ENCODE assay signal across 8 cellular contexts in genomic region chr1:176073524-176074157, GRCh38.
DNase-seq lines count a peak whose midpoint lies in the region; ATAC-seq and TF ChIP-seq lines count a peak whose summit lies in the region.

No MANE protein-coding gene starts in this region.

- in situ Hi-C loops in KBM-7 (cut with MboI; ENCODE audit: low pct_unique_long_range_greater_than_20kb, low sequenced_read_pairs), result loop anchor here (25.0 kb wide), 1 partner anchor 711 kb away; no protein-coding TSS in a partner anchor
- in situ Hi-C loops in T47D (cut with HindIII; ENCODE audit: low pct_unique_long_range_greater_than_20kb, low sequenced_read_pairs), result no loop called here

- H4K20me1 ChIP-seq in OCI-LY3 (ENCODE audit: insufficient read depth, low read length), result peaks cover 15% of the 10 kb centered on the region

- ATAC-seq in GM18508 (IDR thresholded peaks at IDR 0.05; ENCODE audit: insufficient read depth, unreplicated experiment), result peak; percentile 53

- H3K4me2 ChIP-seq in OCI-LY3 (ENCODE audit: low read length), result no peak overlapping the region

- H3K4me1 ChIP-seq in OCI-LY3 (ENCODE audit: low read length) (no peaks in the 10 kb centered on the region), stomach (no peaks in the 10 kb centered on the region)

- no peak overlapping the region for H2AFZ ChIP-seq in OCI-LY3 (ENCODE audit: low read depth, low read length)

- DNase-seq in KBM-7, result peak; percentile 62
- peak; percentile 47 to 87 for DNase-seq in T47D (ENCODE audit: low read depth in 1 of 2, low spot score in 1 of 2)
- DNase-seq in inferior parietal cortex (ENCODE audit: extremely low spot score), result peak; percentile 93
- no peak for DNase-seq in stomach
- no peak for DNase-seq in stimulated activated CD8-positive, alpha-beta memory T cell treated with anti-CD3 and anti-CD28 coated beads, Interleukin-4, amount 100 ng/mL, for 48 hours

- TF ChIP-seq CTCF in C4-2B (conservative IDR thresholded peaks at IDR 0.05) (peak; percentile 84), OCI-LY3 (IDR thresholded peaks at IDR 0.05; ENCODE audit: low read depth, low read length) (peak; percentile 94), stomach (IDR thresholded peaks at IDR 0.05) (peak in 5 of 7 experiments; percentile 17 to 54 (median 35))

- H3K27me3 ChIP-seq in OCI-LY3 (ENCODE audit: low read depth, low read length), result no peaks in the 10 kb centered on the region
- H3K27me3 ChIP-seq in stomach, result no peaks in the 10 kb centered on the region

- no peak overlapping the region for H3K9ac ChIP-seq in OCI-LY3 (ENCODE audit: low read length)

- peaks cover 11% of the 10 kb centered on the region; the same call in 1 of the 2 replicates for H3K9me3 ChIP-seq in OCI-LY3 (ENCODE audit: insufficient read depth, low read length)
- H3K9me3 ChIP-seq in stomach, result peaks cover 0 to 17% (median 8%) of the 10 kb centered on the region in 4 donors

- intact Hi-C loops in stomach (cut with DNase I; ENCODE audit: low total_unique reads), result no loop called here

- no peak for TF ChIP-seq POLR2A in stomach (IDR thresholded peaks at IDR 0.05)

- peaks cover 15% of the 10 kb centered on the region for H3K36me3 ChIP-seq in OCI-LY3 (replicated peaks; ENCODE audit: low read depth, low read length)
- peaks cover 0 to 43% (median 36%) of the 10 kb centered on the region in 4 donors for H3K36me3 ChIP-seq in stomach

- TF ChIP-seq EP300 in stomach (IDR thresholded peaks at IDR 0.05), result no peak

- peaks cover 11% of the 10 kb centered on the region; the same call in 1 of the 2 replicates for H3K79me2 ChIP-seq in OCI-LY3 (ENCODE audit: low read length)

- H3K4me3 ChIP-seq in OCI-LY3 (ENCODE audit: low read length), result no peak overlapping the region
- H3K4me3 ChIP-seq in stomach, result no peak overlapping the region

- 53 to 70% (median 63%) methylated on average over 5 of the region's 5 CpGs for WGBS in stomach, 5 donors

- no peak overlapping the region for H3K27ac ChIP-seq in C4-2B
- H3K27ac ChIP-seq in OCI-LY3 (ENCODE audit: low read length), result no peak overlapping the region
- H3K27ac ChIP-seq in stomach, result no peak overlapping the region

Comparison
In these comparisons a context has a peak if more than half of its experiments do, and no peak if none do; other contexts are left out.
1. CTCF ChIP-seq: peak in every context shown above with its lines; median percentile 94 in OCI-LY3; 84 in C4-2B; 35 in stomach.
2. DNase-seq: peak in KBM-7 (single experiment), T47D (2 of 2) and inferior parietal cortex (single experiment); none in stomach (single experiment) and stimulated activated CD8-positive, alpha-beta memory T cell treated with anti-CD3 and anti-CD28 coated beads, Interleukin-4, amount 100 ng/mL, for 48 hours (single experiment).